In genomic region chrX:1484638-1485019, GRCh38 we compare ENCODE assay signal across 20 cellular contexts. TPM values are rescaled to one million over a fixed set of nuclear protein-coding genes. Genes with fewer than 3 reads are reported as not detected.
DNase-seq lines count a peak whose midpoint lies in the region; ATAC-seq and TF ChIP-seq lines count a peak whose summit lies in the region.
"Had no signal": no experiment of that assay in that cellular context is flagged by ENCODE, and none has a peak within 500 bp of the region (broad histone marks: within the 10 kb centered on the region; RNA-seq: fewer than 3 reads in every experiment).

No MANE protein-coding gene starts in this region.

- CTCF ChIA-PET in activated CD8-positive, alpha-beta memory T cell treated with anti-CD3 and anti-CD28 coated beads, Interleukin-2, amount 10 ng/mL, durations not matched to agents 7 days and 5 days (lab: Charles Lee) = no interaction called here
- CTCF ChIA-PET in activated CD8-positive, alpha-beta T cell treated with anti-CD3 and anti-CD28 coated beads for 36 hours (lab: Charles Lee) = no interaction called here

- no peaks in the 10 kb centered on the region for H3K27me3 Mint-ChIP-seq in activated CD8-positive, alpha-beta memory T cell treated with anti-CD3 and anti-CD28 coated beads, Interleukin-2, amount 10 ng/mL, durations not matched to agents 7 days and 5 days
- no peaks in the 10 kb centered on the region for H3K27me3 Mint-ChIP-seq in activated CD8-positive, alpha-beta T cell treated with anti-CD3 and anti-CD28 coated beads for 36 hours
- no peaks in the 10 kb centered on the region for H3K27me3 Mint-ChIP-seq in natural killer cell treated with Interleukin-12 subunit alpha and Interleukin-12 subunit beta and Interleukin-15 and Interleukin-18, amount 100 ng/mL, for 72 hours
- H3K27me3 Mint-ChIP-seq in endodermal cell (ENCODE audit: insufficient read depth) = peaks cover 6% of the 10 kb centered on the region

- H3K9ac ChIP-seq in endodermal cell (ENCODE audit: extremely low read depth, low read length, poor library complexity, severe bottlenecking) = no peak overlapping the region
- H3K9ac ChIP-seq: SK-N-SH had no signal

- H3K9me3 ChIP-seq in endodermal cell (ENCODE audit: control insufficient read depth, low read length) = peaks cover 14% of the 10 kb centered on the region
- H3K9me3 ChIP-seq: colonic mucosa, mucosa of descending colon, Peyer's patch, right lobe of liver, SK-N-SH had no signal

- WGBS in endodermal cell (ENCODE audit: insufficient coverage in 1 of 2, insufficient read length in 1 of 2), 2 experiments = 90 to 99% methylated on average over 2 to 4 of the region's 5 CpGs

- peak overlapping the region; percentile 92 for H3K27ac Mint-ChIP-seq in activated CD8-positive, alpha-beta memory T cell treated with anti-CD3 and anti-CD28 coated beads, Interleukin-2, amount 10 ng/mL, durations not matched to agents 7 days and 5 days
- peak overlapping the region; percentile 92 for H3K27ac Mint-ChIP-seq in activated CD8-positive, alpha-beta T cell treated with anti-CD3 and anti-CD28 coated beads for 36 hours
- H3K27ac Mint-ChIP-seq in natural killer cell treated with Interleukin-12 subunit alpha and Interleukin-12 subunit beta and Interleukin-15 and Interleukin-18, amount 100 ng/mL, for 72 hours = peak overlapping the region; percentile 97 to 98
- no peak overlapping the region for H3K27ac Mint-ChIP-seq in endodermal cell

- no peaks in the 10 kb centered on the region for H3K27me3 ChIP-seq in endodermal cell (ENCODE audit: control insufficient read depth, insufficient read depth, low read length, poor library complexity, severe bottlenecking)
- H3K27me3 ChIP-seq: colonic mucosa, left lung, Peyer's patch, right lobe of liver had no signal

- no peaks in the 10 kb centered on the region for H3K36me3 ChIP-seq in endodermal cell (ENCODE audit: control insufficient read depth, insufficient read depth, low read length)
- H3K36me3 ChIP-seq: colonic mucosa, left lung, Peyer's patch, right lobe of liver had no signal

- TF ChIP-seq CTCF in activated CD8-positive, alpha-beta T cell treated with anti-CD3 and anti-CD28 coated beads for 36 hours (IDR thresholded peaks at IDR 0.05) = no peak
- TF ChIP-seq CTCF in endodermal cell (conservative IDR thresholded peaks at IDR 0.05) = no peak

- no peaks in the 10 kb centered on the region for H3K4me1 ChIP-seq in endodermal cell (ENCODE audit: control insufficient read depth, insufficient read depth, low read length)
- H3K4me1 ChIP-seq: colonic mucosa had no signal

- H3K9me3 Mint-ChIP-seq in activated CD8-positive, alpha-beta memory T cell treated with anti-CD3 and anti-CD28 coated beads, Interleukin-2, amount 10 ng/mL, durations not matched to agents 7 days and 5 days (ENCODE audit: low read depth) = peaks cover 4% of the 10 kb centered on the region
- peaks cover 6% of the 10 kb centered on the region for H3K9me3 Mint-ChIP-seq in activated CD8-positive, alpha-beta T cell treated with anti-CD3 and anti-CD28 coated beads for 36 hours
- H3K9me3 Mint-ChIP-seq in natural killer cell treated with Interleukin-12 subunit alpha and Interleukin-12 subunit beta and Interleukin-15 and Interleukin-18, amount 100 ng/mL, for 72 hours = no peaks in the 10 kb centered on the region
- H3K9me3 Mint-ChIP-seq in endodermal cell = peaks cover 22% of the 10 kb centered on the region

- ATAC-seq in activated CD8-positive, alpha-beta memory T cell treated with anti-CD3 and anti-CD28 coated beads, Interleukin-2, amount 10 ng/mL, durations not matched to agents 7 days and 5 days = no peak
- ATAC-seq in HG02870 (IDR thresholded peaks at IDR 0.05; ENCODE audit: unreplicated experiment) (peak; percentile 15), HG02763 (IDR thresholded peaks at IDR 0.05; ENCODE audit: unreplicated experiment) (no peak)
- ATAC-seq in activated CD8-positive, alpha-beta T cell treated with anti-CD3 and anti-CD28 coated beads for 36 hours = no peak
- ATAC-seq in natural killer cell treated with Interleukin-12 subunit alpha and Interleukin-12 subunit beta and Interleukin-15 and Interleukin-18, amount 100 ng/mL, for 72 hours = no peak
- ATAC-seq: left lung, mucosa of descending colon, right lobe of liver had no signal

- peaks cover 74% of the 10 kb centered on the region for H3K4me1 Mint-ChIP-seq in activated CD8-positive, alpha-beta memory T cell treated with anti-CD3 and anti-CD28 coated beads, Interleukin-2, amount 10 ng/mL, durations not matched to agents 7 days and 5 days
- peaks cover 43% of the 10 kb centered on the region for H3K4me1 Mint-ChIP-seq in activated CD8-positive, alpha-beta T cell treated with anti-CD3 and anti-CD28 coated beads for 36 hours (ENCODE audit: low read depth)
- H3K4me1 Mint-ChIP-seq in natural killer cell treated with Interleukin-12 subunit alpha and Interleukin-12 subunit beta and Interleukin-15 and Interleukin-18, amount 100 ng/mL, for 72 hours (ENCODE audit: low read depth in 2 of 2) = peaks cover 49 to 54% of the 10 kb centered on the region in 2 donors
- H3K4me1 Mint-ChIP-seq in endodermal cell = peaks cover 5% of the 10 kb centered on the region

- no peak overlapping the region for H3K4me3 Mint-ChIP-seq in activated CD8-positive, alpha-beta memory T cell treated with anti-CD3 and anti-CD28 coated beads, Interleukin-2, amount 10 ng/mL, durations not matched to agents 7 days and 5 days
- no peak overlapping the region for H3K4me3 Mint-ChIP-seq in activated CD8-positive, alpha-beta T cell treated with anti-CD3 and anti-CD28 coated beads for 36 hours
- peak overlapping the region; percentile 69 for H3K4me3 Mint-ChIP-seq in natural killer cell treated with Interleukin-12 subunit alpha and Interleukin-12 subunit beta and Interleukin-15 and Interleukin-18, amount 100 ng/mL, for 72 hours
- no peak overlapping the region for H3K4me3 Mint-ChIP-seq in endodermal cell

- intact Hi-C loops in activated CD8-positive, alpha-beta T cell treated with anti-CD3 and anti-CD28 coated beads for 36 hours (cut with micrococcal nuclease) = no loop called here

- H3K27ac ChIP-seq in endodermal cell (ENCODE audit: low read depth, low read length) = no peak overlapping the region
- H3K27ac ChIP-seq: colonic mucosa, right lobe of liver had no signal

- H3K36me3 Mint-ChIP-seq in activated CD8-positive, alpha-beta memory T cell treated with anti-CD3 and anti-CD28 coated beads, Interleukin-2, amount 10 ng/mL, durations not matched to agents 7 days and 5 days = peaks cover 73% of the 10 kb centered on the region
- peaks cover 48% of the 10 kb centered on the region for H3K36me3 Mint-ChIP-seq in activated CD8-positive, alpha-beta T cell treated with anti-CD3 and anti-CD28 coated beads for 36 hours (ENCODE audit: low read depth)
- peaks cover 8% of the 10 kb centered on the region for H3K36me3 Mint-ChIP-seq in natural killer cell treated with Interleukin-12 subunit alpha and Interleukin-12 subunit beta and Interleukin-15 and Interleukin-18, amount 100 ng/mL, for 72 hours
- peaks cover 2% of the 10 kb centered on the region for H3K36me3 Mint-ChIP-seq in endodermal cell (ENCODE audit: low read depth)

- no peak overlapping the region for H3K4me3 ChIP-seq in endodermal cell (ENCODE audit: low read length)
- H3K4me3 ChIP-seq: colonic mucosa, left lung, mucosa of descending colon, Peyer's patch, right lobe of liver had no signal

- POLR2A ChIA-PET in activated CD8-positive, alpha-beta T cell treated with anti-CD3 and anti-CD28 coated beads for 36 hours (lab: Charles Lee) = no interaction called here

- no peak for DNase-seq in activated CD8-positive, alpha-beta memory T cell treated with anti-CD3 and anti-CD28 coated beads, Interleukin-2, amount 10 ng/mL, durations not matched to agents 7 days and 5 days
- no peak for DNase-seq in activated CD8-positive, alpha-beta memory T cell treated with anti-CD3 and anti-CD28 coated beads, Interleukin-2, amount 50 U/mL, for 4 hours
- no peak for DNase-seq in activated CD8-positive, alpha-beta T cell treated with anti-CD3 and anti-CD28 coated beads for 36 hours
- DNase-seq in natural killer cell treated with Interleukin-12 subunit alpha and Interleukin-12 subunit beta and Interleukin-15 and Interleukin-18, amount 100 ng/mL, for 72 hours (ENCODE audit: low spot score) = no peak
- no peak for DNase-seq in GM19238 (ENCODE audit: insufficient read length, low spot score)
- DNase-seq in endodermal cell = no peak
- DNase-seq: colonic mucosa, left lung, mucosa of descending colon, NCI-H1417 treated with DMSO at 0.1 percent for 48 hours, NCI-H2171, NCI-H774, SK-N-SH had no signal

RNA-seq across cellular contexts. Expression of gene ASMTL, which starts 31.9 kb away (rescaled TPM):
- 10 to 100 TPM; 39.9 to 44.7 TPM for total RNA-seq in activated CD8-positive, alpha-beta memory T cell treated with anti-CD3 and anti-CD28 coated beads, Interleukin-2, amount 10 ng/mL, durations not matched to agents 7 days and 5 days
- 10 to 100 TPM; 55.8 to 57.2 TPM for total RNA-seq in activated CD8-positive, alpha-beta T cell treated with anti-CD3 and anti-CD28 coated beads for 36 hours
- total RNA-seq in natural killer cell treated with Interleukin-12 subunit alpha and Interleukin-12 subunit beta and Interleukin-15 and Interleukin-18, amount 100 ng/mL, for 72 hours = 10 to 100 TPM; 84.8 to 94.2 TPM
- 10 to 100 TPM; 46.7 to 80.9 TPM for total RNA-seq in endodermal cell
- 48.3 TPM for polyA plus RNA-seq in endodermal cell (2013, experiment 1 of 2)
- polyA plus RNA-seq in endodermal cell (2013, experiment 2 of 2) = 43.1 TPM

RNA-seq across cellular contexts. Expression of gene P2RY8, which starts 52.4 kb away (rescaled TPM):
- total RNA-seq in activated CD8-positive, alpha-beta memory T cell treated with anti-CD3 and anti-CD28 coated beads, Interleukin-2, amount 10 ng/mL, durations not matched to agents 7 days and 5 days = 100 to 1,000 TPM in 1 of 2 experiments, 10 to 100 TPM in 1; 82.4 to 109 TPM
- 10 to 100 TPM; 27.5 to 28.3 TPM for total RNA-seq in activated CD8-positive, alpha-beta T cell treated with anti-CD3 and anti-CD28 coated beads for 36 hours
- 10 to 100 TPM; 19.5 to 59.1 TPM for total RNA-seq in natural killer cell treated with Interleukin-12 subunit alpha and Interleukin-12 subunit beta and Interleukin-15 and Interleukin-18, amount 100 ng/mL, for 72 hours
- total RNA-seq in endodermal cell = not detected
- 0.07 TPM for polyA plus RNA-seq in endodermal cell (2013, experiment 1 of 2)
- 0.04 TPM for polyA plus RNA-seq in endodermal cell (2013, experiment 2 of 2)
- total RNA-seq: A673, HT-29, osteocyte had no signal

Comparison
In these comparisons a context has a peak if more than half of its experiments do, and no peak if none do; other contexts are left out.
1. RNA of gene P2RY8, which starts 52.4 kb away (total RNA-seq): 82.4 to 109 TPM in activated CD8-positive, alpha-beta memory T cell treated with anti-CD3 and anti-CD28 coated beads, Interleukin-2, amount 10 ng/mL, durations not matched to agents 7 days and 5 days, 19.5 to 59.1 TPM in natural killer cell treated with Interleukin-12 subunit alpha and Interleukin-12 subunit beta and Interleukin-15 and Interleukin-18, amount 100 ng/mL, for 72 hours and 27.5 to 28.3 TPM in activated CD8-positive, alpha-beta T cell treated with anti-CD3 and anti-CD28 coated beads for 36 hours; not detected in endodermal cell; every median in the first group is over 10 times any median in the second.